Comparison of ENCODE assay signal across 9 cellular contexts in genomic region chr16:75306102-75306762, GRCh38. TPM values are rescaled to one million over a fixed set of nuclear protein-coding genes. Genes with fewer than 3 reads are reported as not detected.
DNase-seq lines count a peak whose midpoint lies in the region; TF ChIP-seq lines count a peak whose summit lies in the region.
"Had no signal": no experiment of that assay in that cellular context is flagged by ENCODE, and none has a peak within 500 bp of the region (broad histone marks: within the 10 kb centered on the region; RNA-seq: fewer than 3 reads in every experiment).

No MANE protein-coding gene starts in this region.

- H3K4me3 Mint-ChIP-seq in Calu3 (ENCODE audit: low read depth, unreplicated experiment) (peak overlapping the region; percentile 63), progenitor cell of endocrine pancreas (ENCODE audit: low read depth) (no peak overlapping the region)
- no peak overlapping the region for H3K4me3 Mint-ChIP-seq in activated CD4-positive, alpha-beta memory T cell treated with anti-CD3 and anti-CD28 coated beads for 36 hours

- H3K27ac ChIP-seq in SJSA1 = peak overlapping the region; percentile 95

- no peaks in the 10 kb centered on the region for H3K9me3 ChIP-seq in SJSA1 (replicated peaks)

- TF ChIP-seq CTCF in Calu3 (IDR thresholded peaks at IDR 0.05; ENCODE audit: unreplicated experiment) = no peak
- TF ChIP-seq CTCF in fibroblast of the aortic adventitia (IDR thresholded peaks at IDR 0.05; ENCODE audit: insufficient read depth, low read length) = no peak
- no peak for TF ChIP-seq CTCF in progenitor cell of endocrine pancreas (IDR thresholded peaks at IDR 0.05; ENCODE audit: unreplicated experiment)

- peaks cover 63% of the 10 kb centered on the region for H3K4me1 Mint-ChIP-seq in Calu3 (ENCODE audit: low read depth, unreplicated experiment)
- peaks cover 30% of the 10 kb centered on the region for H3K4me1 Mint-ChIP-seq in progenitor cell of endocrine pancreas (ENCODE audit: low read depth)
- peaks cover 18% of the 10 kb centered on the region for H3K4me1 Mint-ChIP-seq in activated CD4-positive, alpha-beta memory T cell treated with anti-CD3 and anti-CD28 coated beads for 36 hours (ENCODE audit: low read depth)

- peaks cover 51% of the 10 kb centered on the region for H3K36me3 Mint-ChIP-seq in Calu3 (ENCODE audit: insufficient read depth, unreplicated experiment)
- H3K36me3 Mint-ChIP-seq in progenitor cell of endocrine pancreas (ENCODE audit: insufficient read depth) = peaks cover 22% of the 10 kb centered on the region
- H3K36me3 Mint-ChIP-seq in activated CD4-positive, alpha-beta memory T cell treated with anti-CD3 and anti-CD28 coated beads for 36 hours = peaks cover 30% of the 10 kb centered on the region

- H3K27me3 ChIP-seq in SJSA1 (replicated peaks) = no peaks in the 10 kb centered on the region

- DNase-seq in Calu3 (peak; percentile 50), SJSA1 (ENCODE audit: low read depth in 1 of 2, low spot score in 2 of 2) (peak; percentile 59 to 79), fibroblast of the aortic adventitia (ENCODE audit: low read depth) (peak; percentile 11), progenitor cell of endocrine pancreas (ENCODE audit: low spot score, unreplicated experiment) (no peak), Ammon's horn (ENCODE audit: low spot score) (no peak), NAMALWA (ENCODE audit: low spot score) (no peak), NCI-H345 treated with DMSO at 0.1 percent for 48 hours (lab: John Stamatoyannopoulos, UW; ENCODE audit: unreplicated experiment) (no peak)
- no peak for DNase-seq in activated CD4-positive, alpha-beta memory T cell treated with anti-CD3 and anti-CD28 coated beads for 36 hours
- DNase-seq: NCI-H1930 had no signal

- BruUV-seq in Calu3 (replicated peaks; lab: Mats Ljungman, UMichigan) = TSS peak; percentile 85

- peak overlapping the region; percentile 99 for H3K27ac Mint-ChIP-seq in Calu3 (ENCODE audit: unreplicated experiment)
- peak overlapping the region; percentile 29 for H3K27ac Mint-ChIP-seq in progenitor cell of endocrine pancreas
- H3K27ac Mint-ChIP-seq in activated CD4-positive, alpha-beta memory T cell treated with anti-CD3 and anti-CD28 coated beads for 36 hours = no peak overlapping the region

- CTCF ChIA-PET in Calu3 (lab: Charles Lee) = interaction anchor here (0.6 to 2.4 kb wide), 13 partner anchors 14 to 181 kb away, joined by 3 to 14 read pairs (median 4); no protein-coding TSS in a partner anchor
- CTCF ChIA-PET in activated CD4-positive, alpha-beta memory T cell treated with anti-CD3 and anti-CD28 coated beads for 36 hours (lab: Charles Lee) = interaction anchor here (0.9 to 1.3 kb wide), 3 partner anchors 81 to 159 kb away, joined by 3 to 4 read pairs (median 3); no protein-coding TSS in a partner anchor

- H3K27me3 Mint-ChIP-seq in Calu3 (ENCODE audit: unreplicated experiment) (no peaks in the 10 kb centered on the region), progenitor cell of endocrine pancreas (no peaks in the 10 kb centered on the region)
- no peaks in the 10 kb centered on the region for H3K27me3 Mint-ChIP-seq in activated CD4-positive, alpha-beta memory T cell treated with anti-CD3 and anti-CD28 coated beads for 36 hours

- H3K36me3 ChIP-seq in SJSA1 = peaks cover 7% of the 10 kb centered on the region

- H3K4me3 ChIP-seq in SJSA1 (no peak overlapping the region), fibroblast of the aortic adventitia (ENCODE audit: low read depth, low read length) (no peak overlapping the region)

- peaks cover 30% of the 10 kb centered on the region for H3K4me1 ChIP-seq in SJSA1 (replicated peaks)

- intact Hi-C loops in Calu3 (cut with micrococcal nuclease; ENCODE audit: unreplicated experiment) = loop anchor here (2.0 to 5.0 kb wide), 2 partner anchors 17 to 74 kb away; no protein-coding TSS in a partner anchor
- intact Hi-C loops in activated CD4-positive, alpha-beta memory T cell treated with anti-CD3 and anti-CD28 coated beads for 36 hours (cut with micrococcal nuclease) = loop anchor here (10.0 kb wide), 2 partner anchors 309 to 1909 kb away; no protein-coding TSS in a partner anchor

- H3K9me3 Mint-ChIP-seq in Calu3 (ENCODE audit: low read depth, unreplicated experiment) (no peaks in the 10 kb centered on the region), progenitor cell of endocrine pancreas (ENCODE audit: low read depth) (no peaks in the 10 kb centered on the region)
- H3K9me3 Mint-ChIP-seq in activated CD4-positive, alpha-beta memory T cell treated with anti-CD3 and anti-CD28 coated beads for 36 hours = no peaks in the 10 kb centered on the region

- POLR2A ChIA-PET in activated CD4-positive, alpha-beta memory T cell treated with anti-CD3 and anti-CD28 coated beads for 36 hours (lab: Charles Lee) = interaction anchor here (1.0 to 1.3 kb wide), 2 partner anchors 13 to 15 kb away, joined by 3 to 4 read pairs; no protein-coding TSS in a partner anchor

RNA-seq across cellular contexts. Expression of gene BCAR1, which starts 54.8 kb away (rescaled TPM):
- total RNA-seq in Calu3 (2022) (153 and 168 TPM in 2 replicates), fibroblast of the aortic adventitia (ENCODE audit: low replicate concordance) (26.9 and 33.4 TPM in 2 replicates), progenitor cell of endocrine pancreas (74.8 and 75.1 TPM in 2 replicates)
- 86.6 and 93.5 TPM in 2 replicates for total RNA-seq in SJSA1 (2014; rRNA removed; shearing (Covaris generic))
- total RNA-seq in activated CD4-positive, alpha-beta memory T cell treated with anti-CD3 and anti-CD28 coated beads for 36 hours = 1 to 10 TPM in 1 of 2 experiments, under 1 TPM in 1; 0.78 to 1.1 TPM

Comparison
In these comparisons a context has a peak if more than half of its experiments do, and no peak if none do; other contexts are left out.
1. DNase-seq: peak in Calu3 (single experiment), SJSA1 (2 of 2) and fibroblast of the aortic adventitia (single experiment); none in progenitor cell of endocrine pancreas (single experiment), activated CD4-positive, alpha-beta memory T cell treated with anti-CD3 and anti-CD28 coated beads for 36 hours (single experiment), Ammon's horn (single experiment), NAMALWA (single experiment) and NCI-H345 treated with DMSO at 0.1 percent for 48 hours (single experiment).
2. RNA of gene BCAR1, which starts 54.8 kb away (total RNA-seq): 153 to 168 TPM in Calu3, 86.6 to 93.5 TPM in SJSA1, 74.8 to 75.1 TPM in progenitor cell of endocrine pancreas and 26.9 to 33.4 TPM in fibroblast of the aortic adventitia; 0.78 to 1.1 TPM in activated CD4-positive, alpha-beta memory T cell treated with anti-CD3 and anti-CD28 coated beads for 36 hours; every median in the first group is over 10 times any median in the second.